Comparison of ENCODE assay signal across 9 cellular contexts in the genomic region with DNA sequence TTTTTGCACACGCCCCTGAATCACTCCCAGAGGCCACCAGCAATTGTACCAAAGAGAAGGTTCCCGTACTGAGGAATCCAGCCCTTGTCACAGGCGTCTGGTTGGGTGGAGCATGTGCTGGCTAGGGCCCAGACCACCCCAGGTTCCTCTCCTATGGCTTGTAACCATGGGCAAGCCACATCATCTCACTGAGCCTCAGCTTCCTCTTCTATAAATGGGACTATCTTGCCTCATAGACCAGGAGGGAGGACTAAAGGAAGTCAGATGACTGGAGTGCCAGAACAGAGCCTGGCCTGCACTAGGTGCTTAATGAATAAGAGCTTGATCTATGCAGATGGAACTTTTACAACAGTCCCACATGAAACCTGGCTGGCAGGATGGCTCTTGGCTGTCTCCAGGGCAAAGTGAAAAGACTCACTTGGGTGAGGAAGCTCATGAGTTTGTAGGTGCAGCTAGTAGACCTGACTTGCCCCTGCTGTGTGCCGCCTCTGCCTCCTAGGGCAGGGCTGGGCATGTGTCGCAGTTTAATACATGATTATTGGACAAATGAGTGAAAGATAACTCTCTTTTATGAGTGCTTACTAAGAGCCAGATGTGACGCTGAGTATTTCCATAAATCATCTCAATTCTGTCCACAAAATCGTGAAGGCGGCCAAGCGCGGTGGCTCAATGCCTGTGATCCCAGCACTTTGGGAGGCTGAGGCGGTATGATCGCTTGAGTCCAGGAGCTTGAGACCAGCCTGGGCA. TPM values are rescaled to one million over a fixed set of nuclear protein-coding genes. Genes with fewer than 3 reads are reported as not detected.
A peak's percentile ranks its signal among the peaks of the same experiment; 100 is the strongest.
DNase-seq lines count a peak whose midpoint lies in the region; ATAC-seq, FAIRE-seq and TF ChIP-seq lines count a peak whose summit lies in the region.
"Had no signal": no experiment of that assay in that cellular context is flagged by ENCODE, and none has a peak within 500 bp of the region (broad histone marks: within the 10 kb centered on the region; RNA-seq: fewer than 3 reads in every experiment).

No MANE protein-coding gene starts in this region.

- DNase-seq in activated naive CD4-positive, alpha-beta T cell treated with anti-CD3 and anti-CD28 coated beads, Interleukin-2, amount 50 U/mL, for 72 hours (ENCODE audit: low spot score in 2 of 2): no peak
- no peak for DNase-seq in activated naive CD4-positive, alpha-beta T cell (lab: John Stamatoyannopoulos, UW)
- DNase-seq in mesothelial cell of epicardium (ENCODE audit: low spot score in 2 of 2, unreplicated experiment in 2 of 2): no peak
- DNase-seq in H54 (ENCODE audit: insufficient read length, low spot score): no peak
- no peak for DNase-seq in inferior parietal cortex (ENCODE audit: extremely low spot score)
- DNase-seq: activated T-cell treated with anti-CD3 and anti-CD28 coated beads, Interleukin-2, amount 50 U/mL, for 48 hours had no signal

- peaks cover 5% of the 10 kb centered on the region for H3K4me1 ChIP-seq in urinary bladder (ENCODE audit: insufficient read depth)

- no peak for FAIRE-seq in H54 (lab: Jason Lieb, UNC)

- ATAC-seq in activated naive CD4-positive, alpha-beta T cell treated with anti-CD3 and anti-CD28 coated beads, Interleukin-2, amount 50 U/mL, for 72 hours: peak; percentile 17 to 20
- no peak for ATAC-seq in GM21367 (IDR thresholded peaks at IDR 0.05; ENCODE audit: unreplicated experiment)

- H3K4me3 Mint-ChIP-seq in mesothelial cell of epicardium: no peak overlapping the region

- TF ChIP-seq POLR2A in H54 (IDR thresholded peaks at IDR 0.05; ENCODE audit: low read depth, low read length): no peak

- no peak overlapping the region for H3K27ac Mint-ChIP-seq in activated naive CD4-positive, alpha-beta T cell treated with anti-CD3 and anti-CD28 coated beads, Interleukin-2, amount 50 U/mL, for 72 hours
- peak overlapping the region; percentile 73 for H3K27ac Mint-ChIP-seq in mesothelial cell of epicardium

- no peak overlapping the region for H3K4me3 ChIP-seq in urinary bladder (ENCODE audit: low read depth, low read length)

- 58% methylated on average over 12 of the region's 12 CpGs for WGBS in urinary bladder

- H3K36me3 ChIP-seq in urinary bladder (ENCODE audit: insufficient read depth): no peaks in the 10 kb centered on the region

- H3K27me3 Mint-ChIP-seq in mesothelial cell of epicardium (ENCODE audit: low read depth): no peaks in the 10 kb centered on the region

- H3K9me3 Mint-ChIP-seq in activated naive CD4-positive, alpha-beta T cell treated with anti-CD3 and anti-CD28 coated beads, Interleukin-2, amount 50 U/mL, for 72 hours: no peaks in the 10 kb centered on the region
- H3K9me3 Mint-ChIP-seq in mesothelial cell of epicardium: no peaks in the 10 kb centered on the region

- peak overlapping the region; percentile 14 for H3K27ac ChIP-seq in cingulate gyrus (ENCODE audit: low read depth, low read length)
- peak overlapping the region; percentile 64 for H3K27ac ChIP-seq in urinary bladder (ENCODE audit: low read depth)

- no peak for TF ChIP-seq CTCF in mesothelial cell of epicardium (IDR thresholded peaks at IDR 0.05; ENCODE audit: unreplicated experiment)

- peaks cover 7% of the 10 kb centered on the region for H3K4me1 Mint-ChIP-seq in mesothelial cell of epicardium

- H3K36me3 Mint-ChIP-seq in activated naive CD4-positive, alpha-beta T cell treated with anti-CD3 and anti-CD28 coated beads, Interleukin-2, amount 50 U/mL, for 72 hours: peaks cover 0 to 5% of the 10 kb centered on the region in 2 donors
- peaks cover 22% of the 10 kb centered on the region for H3K36me3 Mint-ChIP-seq in mesothelial cell of epicardium

RNA-seq across cellular contexts. Expression of gene CTSH, which starts 29.3 kb away (rescaled TPM):
- 10 to 100 TPM in 1 of 2 donors, 1 to 10 TPM in 1; 8.4 to 11.1 TPM for total RNA-seq in activated naive CD4-positive, alpha-beta T cell treated with anti-CD3 and anti-CD28 coated beads, Interleukin-2, amount 50 U/mL, for 72 hours
- total RNA-seq in mesothelial cell of epicardium: 141 to 153 TPM (median 144 TPM) in 3 replicates
- total RNA-seq in urinary bladder: 250 TPM
- polyA plus RNA-seq in urinary bladder: 291 TPM

RNA-seq across cellular contexts. Expression of gene MORF4L1, which starts 42.8 kb away (rescaled TPM):
- total RNA-seq in activated naive CD4-positive, alpha-beta T cell treated with anti-CD3 and anti-CD28 coated beads, Interleukin-2, amount 50 U/mL, for 72 hours: 100 to 1,000 TPM; 239 to 287 TPM
- total RNA-seq in mesothelial cell of epicardium (414 to 450 TPM (median 444 TPM) in 3 replicates), urinary bladder (465 TPM)
- 392 TPM for polyA plus RNA-seq in urinary bladder

Comparison
In these comparisons a context has a peak if more than half of its experiments do, and no peak if none do; other contexts are left out.
1. RNA of gene CTSH, which starts 29.3 kb away (total RNA-seq): 250 TPM in urinary bladder (single experiment) and 141 to 153 TPM in mesothelial cell of epicardium; 8.4 to 11.1 TPM in activated naive CD4-positive, alpha-beta T cell treated with anti-CD3 and anti-CD28 coated beads, Interleukin-2, amount 50 U/mL, for 72 hours; every median in the first group is over 10 times any median in the second.